In genomic region chr16:84478172-84478948, GRCh38 we compare ENCODE assay signal across 9 cellular contexts. TPM values are rescaled to one million over a fixed set of nuclear protein-coding genes. Genes with fewer than 3 reads are reported as not detected.
A peak's percentile ranks its signal among the peaks of the same experiment; 100 is the strongest.
DNase-seq lines count a peak whose midpoint lies in the region; ATAC-seq and TF ChIP-seq lines count a peak whose summit lies in the region.
"Had no signal": no experiment of that assay in that cellular context is flagged by ENCODE, and none has a peak within 500 bp of the region (broad histone marks: within the 10 kb centered on the region; RNA-seq: fewer than 3 reads in every experiment).

No MANE protein-coding gene starts in this region.

- CTCF ChIA-PET in Panc1 (lab: Charles Lee): interaction anchor here (0.5 kb wide), 1 partner anchor 59 kb away, joined by 3 read pairs; no protein-coding TSS in a partner anchor

- H3K27ac ChIP-seq in Panc1 (ENCODE audit: low read length): no peak overlapping the region
- H3K27ac ChIP-seq: heart right ventricle had no signal

- TSS peak; percentile 31 for BruUV-seq in Panc1 (replicated peaks; lab: Mats Ljungman, UMichigan)

- intact Hi-C loops in Panc1 (cut with micrococcal nuclease; ENCODE audit: unreplicated experiment): no loop called here

- H3K9me3 ChIP-seq in Panc1 (ENCODE audit: control insufficient read depth, insufficient read depth, low read depth, low read length): no peaks in the 10 kb centered on the region

- POLR2A ChIA-PET in Panc1 (lab: Charles Lee): no interaction called here

- ATAC-seq in Panc1 (no peak; the same call in 1 of the 2 replicates), HG03565 (IDR thresholded peaks at IDR 0.05; ENCODE audit: unreplicated experiment) (no peak), GM18870 (IDR thresholded peaks at IDR 0.05; ENCODE audit: unreplicated experiment) (no peak)
- ATAC-seq: heart right ventricle had no signal

- DNase-seq in GM04504 (ENCODE audit: low read depth): peak; percentile 58
- DNase-seq in Panc1 (ENCODE audit: low read depth, low spot score): no peak
- peak; percentile 91 for DNase-seq in fibroblast of mammary gland (ENCODE audit: low read depth)
- DNase-seq in retinal pigment epithelial cell (ENCODE audit: low read depth): peak; percentile 43
- no peak for DNase-seq in GM13977 (ENCODE audit: low spot score)
- DNase-seq: heart right ventricle, NCI-H345 had no signal

- H3K36me3 ChIP-seq in Panc1 (ENCODE audit: control insufficient read depth, insufficient read depth, low read length): no peaks in the 10 kb centered on the region

- H3K27me3 ChIP-seq in Panc1 (ENCODE audit: control insufficient read depth, insufficient read depth, low read length): no peaks in the 10 kb centered on the region
- H3K27me3 ChIP-seq: heart right ventricle had no signal

- no peak overlapping the region for H3K4me3 ChIP-seq in Panc1 (ENCODE audit: low read depth in 2 of 2, low read length in 2 of 2)
- H3K4me3 ChIP-seq in fibroblast of mammary gland (ENCODE audit: control insufficient read depth, low read depth, low read length): no peak overlapping the region
- no peak overlapping the region for H3K4me3 ChIP-seq in retinal pigment epithelial cell (ENCODE audit: low read length)
- H3K4me3 ChIP-seq: heart right ventricle had no signal

- TF ChIP-seq CTCF in Panc1 (IDR thresholded peaks at IDR 0.05) (no peak), fibroblast of mammary gland (conservative IDR thresholded peaks at IDR 0.05; ENCODE audit: control insufficient read depth, insufficient read depth, low read depth, low read length) (no peak), retinal pigment epithelial cell (conservative IDR thresholded peaks at IDR 0.05; ENCODE audit: low read depth, low read length) (no peak), GM13977 (IDR thresholded peaks at IDR 0.05; ENCODE audit: extremely low read depth, insufficient read depth, missing control alignments) (no peak)

- in situ Hi-C loops in Panc1 (cut with HindIII; ENCODE audit: low pct_unique_long_range_greater_than_20kb, low sequenced_read_pairs): no loop called here
- in situ Hi-C loops in GM13977 (cut with MboI; ENCODE audit: low pct_unique_long_range_greater_than_20kb, low sequenced_read_pairs, unreplicated experiment): loop anchor here (25.0 kb wide), 1 partner anchor 191 kb away; the partner anchor contains the start of gene WFDC1

- no peaks in the 10 kb centered on the region for H3K4me1 ChIP-seq in Panc1 (ENCODE audit: control insufficient read depth, insufficient read depth, low read length)

RNA-seq across cellular contexts. Expression of gene MEAK7, which starts 26.1 kb away (rescaled TPM):
- 17.2 TPM for total RNA-seq in Panc1 (2021; ENCODE audit: unreplicated experiment)
- polyA plus RNA-seq in Panc1 (2012; ENCODE audit: insufficient read length): 16.2 TPM

Comparison
In these comparisons a context has a peak if more than half of its experiments do, and no peak if none do; other contexts are left out.
1. DNase-seq: peak in GM04504 (single experiment), fibroblast of mammary gland (single experiment) and retinal pigment epithelial cell (single experiment); none in Panc1 (single experiment) and GM13977 (single experiment).